9 cellular contexts compared by ENCODE assay signal in genomic region chr12:109739747-109740693, GRCh38. TPM values are rescaled to one million over a fixed set of nuclear protein-coding genes. Genes with fewer than 3 reads are reported as not detected.
DNase-seq lines count a peak whose midpoint lies in the region; ATAC-seq and TF ChIP-seq lines count a peak whose summit lies in the region.
"Had no signal": no experiment of that assay in that cellular context is flagged by ENCODE, and none has a peak within 500 bp of the region (broad histone marks: within the 10 kb centered on the region; RNA-seq: fewer than 3 reads in every experiment).

No MANE protein-coding gene starts in this region.

- ATAC-seq in activated B cell treated with CpG ODN at 0.5 μM for 24 hours (ENCODE audit: low read depth) (no peak), HG03469 (IDR thresholded peaks at IDR 0.05; ENCODE audit: unreplicated experiment) (no peak)
- ATAC-seq: stimulated activated memory B cell treated with anti-CD40 and anti-IgM and Interleukin-4, amounts not matched to agents 10 μg/mL and 1 μg/mL and 100 μg/mL, for 72 hours had no signal

- intact Hi-C loops in activated B cell treated with CpG ODN at 0.5 μM for 24 hours (cut with micrococcal nuclease) = no loop called here

- no peaks in the 10 kb centered on the region for H3K36me3 Mint-ChIP-seq in activated B cell treated with CpG ODN at 0.5 μM for 24 hours (ENCODE audit: low read depth)
- H3K36me3 Mint-ChIP-seq in activated CD4-positive, alpha-beta memory T cell treated with anti-CD3 and anti-CD28 coated beads, Interleukin-2, amount 10 ng/mL, durations not matched to agents 7 days and 5 days (ENCODE audit: low read depth) = no peaks in the 10 kb centered on the region
- H3K36me3 Mint-ChIP-seq: stimulated activated memory B cell treated with anti-CD40 and anti-IgM and Interleukin-4, amounts not matched to agents 10 μg/mL and 1 μg/mL and 100 μg/mL, for 72 hours had no signal

- TF ChIP-seq CTCF in AG09319 (IDR thresholded peaks at IDR 0.05; ENCODE audit: low read depth, low read length) (peak; percentile 4), GM12874 (IDR thresholded peaks at IDR 0.05; ENCODE audit: insufficient read depth, low read depth, low read length) (peak; percentile 44), activated B cell treated with CpG ODN at 0.5 μM for 24 hours (IDR thresholded peaks at IDR 0.05) (no peak)

- CTCF ChIA-PET in activated B cell treated with CpG ODN at 0.5 μM for 24 hours (lab: Charles Lee) = interaction anchor here (1.0 kb wide), 1 partner anchor 142 kb away, joined by 6 read pairs; no protein-coding TSS in a partner anchor
- CTCF ChIA-PET in activated CD4-positive, alpha-beta memory T cell treated with anti-CD3 and anti-CD28 coated beads, Interleukin-2, amount 10 ng/mL, durations not matched to agents 7 days and 5 days (lab: Charles Lee) = no interaction called here

- no peaks in the 10 kb centered on the region for H3K9me3 Mint-ChIP-seq in activated B cell treated with CpG ODN at 0.5 μM for 24 hours
- H3K9me3 Mint-ChIP-seq in activated CD4-positive, alpha-beta memory T cell treated with anti-CD3 and anti-CD28 coated beads, Interleukin-2, amount 10 ng/mL, durations not matched to agents 7 days and 5 days = no peaks in the 10 kb centered on the region
- H3K9me3 Mint-ChIP-seq: stimulated activated memory B cell treated with anti-CD40 and anti-IgM and Interleukin-4, amounts not matched to agents 10 μg/mL and 1 μg/mL and 100 μg/mL, for 72 hours had no signal

- H3K4me3 Mint-ChIP-seq in activated B cell treated with CpG ODN at 0.5 μM for 24 hours = no peak overlapping the region
- no peak overlapping the region for H3K4me3 Mint-ChIP-seq in activated CD4-positive, alpha-beta memory T cell treated with anti-CD3 and anti-CD28 coated beads, Interleukin-2, amount 10 ng/mL, durations not matched to agents 7 days and 5 days
- H3K4me3 Mint-ChIP-seq: stimulated activated memory B cell treated with anti-CD40 and anti-IgM and Interleukin-4, amounts not matched to agents 10 μg/mL and 1 μg/mL and 100 μg/mL, for 72 hours had no signal

- POLR2A ChIA-PET in activated B cell treated with CpG ODN at 0.5 μM for 24 hours (lab: Charles Lee) = no interaction called here
- POLR2A ChIA-PET in activated CD4-positive, alpha-beta memory T cell treated with anti-CD3 and anti-CD28 coated beads, Interleukin-2, amount 10 ng/mL, durations not matched to agents 7 days and 5 days (lab: Charles Lee) = no interaction called here

- H3K27me3 Mint-ChIP-seq in activated B cell treated with CpG ODN at 0.5 μM for 24 hours = peaks cover 14% of the 10 kb centered on the region
- H3K27me3 Mint-ChIP-seq in activated CD4-positive, alpha-beta memory T cell treated with anti-CD3 and anti-CD28 coated beads, Interleukin-2, amount 10 ng/mL, durations not matched to agents 7 days and 5 days = peaks cover 12% of the 10 kb centered on the region

- DNase-seq in AG09319 (ENCODE audit: extremely low read depth, low read depth) = no peak
- peak; percentile 6 for DNase-seq in activated B cell treated with CpG ODN at 0.5 μM for 24 hours
- DNase-seq in left kidney (ENCODE audit: low read depth, low spot score) = peak; percentile 32
- no peak for DNase-seq in activated CD4-positive, alpha-beta memory T cell treated with anti-CD3 and anti-CD28 coated beads, Interleukin-2, amount 10 ng/mL, durations not matched to agents 7 days and 5 days
- DNase-seq in NCI-H2029 (lab: John Stamatoyannopoulos, UW) = no peak
- no peak for DNase-seq in pons (ENCODE audit: low spot score)

- no peaks in the 10 kb centered on the region for H3K4me1 Mint-ChIP-seq in activated B cell treated with CpG ODN at 0.5 μM for 24 hours
- H3K4me1 Mint-ChIP-seq in activated CD4-positive, alpha-beta memory T cell treated with anti-CD3 and anti-CD28 coated beads, Interleukin-2, amount 10 ng/mL, durations not matched to agents 7 days and 5 days = no peaks in the 10 kb centered on the region
- H3K4me1 Mint-ChIP-seq: stimulated activated memory B cell treated with anti-CD40 and anti-IgM and Interleukin-4, amounts not matched to agents 10 μg/mL and 1 μg/mL and 100 μg/mL, for 72 hours had no signal

- H3K27ac Mint-ChIP-seq in activated B cell treated with CpG ODN at 0.5 μM for 24 hours = no peak overlapping the region
- H3K27ac Mint-ChIP-seq in activated CD4-positive, alpha-beta memory T cell treated with anti-CD3 and anti-CD28 coated beads, Interleukin-2, amount 10 ng/mL, durations not matched to agents 7 days and 5 days = no peak overlapping the region
- H3K27ac Mint-ChIP-seq: stimulated activated memory B cell treated with anti-CD40 and anti-IgM and Interleukin-4, amounts not matched to agents 10 μg/mL and 1 μg/mL and 100 μg/mL, for 72 hours had no signal

RNA-seq across cellular contexts. Expression of gene FAM222A, which starts 26.4 kb away (rescaled TPM):
- 0.73 and 1.6 TPM in 2 replicates for total RNA-seq in activated B cell treated with CpG ODN at 0.5 μM for 24 hours
- under 1 TPM; 0.28 to 0.43 TPM for total RNA-seq in activated CD4-positive, alpha-beta memory T cell treated with anti-CD3 and anti-CD28 coated beads, Interleukin-2, amount 10 ng/mL, durations not matched to agents 7 days and 5 days

Comparison
In these comparisons a context has a peak if more than half of its experiments do, and no peak if none do; other contexts are left out.
1. DNase-seq: peak in activated B cell treated with CpG ODN at 0.5 μM for 24 hours (single experiment) and left kidney (single experiment); none in AG09319 (single experiment), activated CD4-positive, alpha-beta memory T cell treated with anti-CD3 and anti-CD28 coated beads, Interleukin-2, amount 10 ng/mL, durations not matched to agents 7 days and 5 days (single experiment), NCI-H2029 (single experiment) and pons (single experiment).